Comparison of ENCODE assay signal across 1 cellular context in the genomic region with DNA sequence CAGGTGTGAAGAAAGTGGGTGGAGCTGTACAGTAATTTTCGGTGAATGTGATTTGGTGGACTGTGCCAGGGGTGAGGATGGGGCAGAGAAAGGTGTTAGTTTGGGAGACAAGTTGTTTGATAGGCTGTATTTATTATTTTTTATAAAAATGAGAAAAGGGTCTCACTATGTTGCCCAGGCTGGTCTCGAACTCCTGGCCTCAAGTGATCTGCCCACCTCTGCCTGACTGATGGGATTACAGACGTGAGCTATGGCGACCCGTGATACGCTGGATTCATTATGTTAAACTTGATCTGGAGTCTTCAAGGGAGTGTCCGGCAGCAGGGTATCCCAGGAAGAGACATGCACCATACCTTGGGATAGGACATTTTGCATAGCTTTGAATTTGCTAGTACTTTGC.
TF ChIP-seq lines count a peak whose summit lies in the region.

No MANE protein-coding gene starts in this region.

TF ChIP-seq in H1, 55 proteins besides CTCF, POLR2A, EP300 and RAD21:
- TF ChIP-seq HDAC2 (IDR thresholded peaks at IDR 0.05; ENCODE audit: borderline replicate concordance in 1 of 2, low read depth in 2 of 2, low read length in 2 of 2) (no peak), TCF12 (IDR thresholded peaks at IDR 0.05; ENCODE audit: low read depth, low read length) (no peak), SP2 (IDR thresholded peaks at IDR 0.05; ENCODE audit: low read length) (no peak), JUND (IDR thresholded peaks at IDR 0.05; ENCODE audit: low read length) (no peak), YY1 (IDR thresholded peaks at IDR 0.05; ENCODE audit: low read depth, low read length) (no peak), KDM4A (IDR thresholded peaks at IDR 0.05; ENCODE audit: low read depth, low read length, severe bottlenecking) (no peak), RFX5 (IDR thresholded peaks at IDR 0.05; ENCODE audit: borderline replicate concordance, low read depth, low read length) (no peak), SIRT6 (IDR thresholded peaks at IDR 0.05; ENCODE audit: low read length) (no peak), NRF1 (IDR thresholded peaks at IDR 0.05; ENCODE audit: low read depth, low read length) (no peak), SUZ12 (IDR thresholded peaks at IDR 0.05; ENCODE audit: low read length) (no peak), HDAC6 (IDR thresholded peaks at IDR 0.05; ENCODE audit: low read depth, low read length) (no peak), KDM1A (IDR thresholded peaks at IDR 0.05; ENCODE audit: borderline replicate concordance, low read length) (no peak), TAF7 (optimal IDR thresholded peaks at IDR 0.05; ENCODE audit: borderline replicate concordance, low read depth, low read length) (no peak), BRCA1 (IDR thresholded peaks at IDR 0.05; ENCODE audit: low read depth, low read length) (no peak), EGR1 (IDR thresholded peaks at IDR 0.05; ENCODE audit: borderline replicate concordance, low read depth, low read length) (no peak)
- TF ChIP-seq, protein P1, sequence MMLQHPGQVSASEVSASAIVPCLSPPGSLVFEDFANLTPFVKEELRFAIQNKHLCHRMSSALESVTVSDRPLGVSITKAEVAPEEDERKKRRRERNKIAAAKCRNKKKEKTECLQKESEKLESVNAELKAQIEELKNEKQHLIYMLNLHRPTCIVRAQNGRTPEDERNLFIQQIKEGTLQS (IDR thresholded peaks at IDR 0.05; ENCODE audit: insufficient read depth, low read depth, low read length) = no peak
- TF ChIP-seq, protein P2, sequence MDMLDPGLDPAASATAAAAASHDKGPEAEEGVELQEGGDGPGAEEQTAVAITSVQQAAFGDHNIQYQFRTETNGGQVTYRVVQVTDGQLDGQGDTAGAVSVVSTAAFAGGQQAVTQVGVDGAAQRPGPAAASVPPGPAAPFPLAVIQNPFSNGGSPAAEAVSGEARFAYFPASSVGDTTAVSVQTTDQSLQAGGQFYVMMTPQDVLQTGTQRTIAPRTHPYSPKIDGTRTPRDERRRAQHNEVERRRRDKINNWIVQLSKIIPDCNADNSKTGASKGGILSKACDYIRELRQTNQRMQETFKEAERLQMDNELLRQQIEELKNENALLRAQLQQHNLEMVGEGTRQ (IDR thresholded peaks at IDR 0.05; ENCODE audit: low read length) = no peak
